Comparison of ENCODE assay signal across 1 cellular context in genomic region chr1:11784993-11785769, GRCh38.
TF ChIP-seq lines count a peak whose summit lies in the region.

No MANE protein-coding gene starts in this region.

TF ChIP-seq in A549, 52 proteins besides CTCF, POLR2A, EP300 and RAD21:
- TF ChIP-seq NPAS2 (CRISPR knock-in tag; IDR thresholded peaks at IDR 0.05; ENCODE audit: borderline replicate concordance) (no peak), SMC3 (IDR thresholded peaks at IDR 0.05) (peak; percentile 48; the same call in 2 of the 3 replicates)
TF ChIP-seq in A549: peak in this region for 1.
